Comparison of ENCODE assay signal across 9 cellular contexts in the genomic region with DNA sequence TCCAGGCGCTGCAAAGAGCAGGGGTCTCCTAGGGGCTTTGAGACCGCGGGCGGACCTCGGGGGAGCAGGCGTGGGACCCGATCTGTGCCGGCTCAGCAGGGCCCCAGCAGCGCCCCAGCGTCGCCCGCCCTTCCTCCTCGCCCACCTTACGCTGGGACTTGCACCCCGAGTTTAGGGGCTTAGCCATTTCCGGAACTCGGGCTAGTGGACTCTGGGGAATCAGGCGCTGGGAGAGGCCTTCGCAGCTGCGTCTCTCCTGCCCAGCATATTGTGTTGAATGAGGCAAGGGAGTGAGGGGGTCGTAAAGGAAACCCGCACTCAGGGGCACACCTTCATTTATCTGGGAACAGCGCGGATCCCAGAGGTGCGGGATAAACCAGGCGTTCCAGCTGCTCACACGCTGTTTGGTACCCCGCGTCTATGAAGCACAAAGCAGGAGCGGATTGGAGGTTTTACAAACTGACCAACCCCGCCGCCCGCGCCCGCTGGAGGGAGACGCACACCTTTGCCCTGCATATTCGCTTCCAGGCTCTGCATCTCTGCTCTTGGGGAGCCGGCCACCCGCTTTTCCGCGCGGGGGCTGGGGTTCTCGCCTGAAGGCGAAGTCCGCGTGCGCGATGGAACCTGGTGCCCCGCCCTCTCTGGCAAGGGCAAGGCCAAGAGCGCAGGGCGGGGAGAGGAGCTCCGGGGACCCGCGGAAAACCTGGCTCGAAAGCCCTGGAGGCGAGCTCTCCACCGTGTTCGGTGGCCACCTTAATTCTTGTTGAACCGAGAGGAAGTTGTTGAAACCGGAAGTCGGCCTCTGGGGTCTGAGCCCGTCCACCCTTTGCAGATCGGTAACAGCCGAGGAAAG. TPM values are rescaled to one million over a fixed set of nuclear protein-coding genes. Genes with fewer than 3 reads are reported as not detected.
DNase-seq lines count a peak whose midpoint lies in the region; ATAC-seq and TF ChIP-seq lines count a peak whose summit lies in the region.
"Had no signal": no experiment of that assay in that cellular context is flagged by ENCODE, and none has a peak within 500 bp of the region (broad histone marks: within the 10 kb centered on the region; RNA-seq: fewer than 3 reads in every experiment).

No MANE protein-coding gene starts in this region.

- no peak overlapping the region for H2AFZ ChIP-seq in neural cell (ENCODE audit: low read depth, low read length)

- peak overlapping the region; percentile 12; the same call in 1 of the 2 replicates for H3K27ac ChIP-seq in C4-2B
- H3K27ac ChIP-seq in dorsolateral prefrontal cortex: peak overlapping the region in 1 of 59 donors; percentile 61
- H3K27ac ChIP-seq in neural cell (ENCODE audit: low read length): no peak overlapping the region
- H3K27ac ChIP-seq: neutrophil had no signal

- DNase-seq in NB4 (ENCODE audit: low read depth): peak; percentile 52
- no peak for DNase-seq in dorsolateral prefrontal cortex
- DNase-seq in epidermal melanocyte (ENCODE audit: insufficient read length, low spot score): no peak
- no peak for DNase-seq in NCI-H526 treated with DMSO at 0.1 percent for 48 hours (lab: John Stamatoyannopoulos, UW)

- no peaks in the 10 kb centered on the region for H3K36me3 ChIP-seq in neural cell (ENCODE audit: insufficient read depth, low read length)
- H3K36me3 ChIP-seq: neutrophil had no signal

- TF ChIP-seq RAD21 in neural cell (conservative IDR thresholded peaks at IDR 0.05): no peak

- H4K20me1 ChIP-seq in neural cell (ENCODE audit: insufficient read depth): no peaks in the 10 kb centered on the region

- TF ChIP-seq EP300 in neural cell (conservative IDR thresholded peaks at IDR 0.05; ENCODE audit: poor library complexity, severe bottlenecking): no peak

- TF ChIP-seq CTCF in C4-2B (conservative IDR thresholded peaks at IDR 0.05) (no peak), NB4 (IDR thresholded peaks at IDR 0.05; ENCODE audit: low read depth, low read length) (no peak), dorsolateral prefrontal cortex (IDR thresholded peaks at IDR 0.05 in 54 of 56, conservative IDR thresholded peaks at IDR 0.05 in 2 of 56; ENCODE audit: low read depth in 1 of 56, partially characterized antibody in 56 of 56) (no peak), neural cell (IDR thresholded peaks at IDR 0.05; ENCODE audit: poor library complexity, severe bottlenecking) (no peak)

- no peaks in the 10 kb centered on the region for H3K9me2 ChIP-seq in neural cell (ENCODE audit: insufficient read depth, low read length)

- H3K4me3 ChIP-seq in NB4 (ENCODE audit: low read depth, low read length): peak overlapping the region; percentile 36
- peak overlapping the region in 48 of 59 donors; percentile 3 to 59 (median 30) for H3K4me3 ChIP-seq in dorsolateral prefrontal cortex
- H3K4me3 ChIP-seq in neural cell (ENCODE audit: low read length): peak overlapping the region; percentile 59

- H3K9me3 ChIP-seq in neural cell (ENCODE audit: low read length): no peaks in the 10 kb centered on the region
- H3K9me3 ChIP-seq: neutrophil had no signal

- ATAC-seq in GM18858 (IDR thresholded peaks at IDR 0.05; ENCODE audit: unreplicated experiment) (no peak), GM21528 (IDR thresholded peaks at IDR 0.05; ENCODE audit: low FRiP score, unreplicated experiment) (no peak)

- no peaks in the 10 kb centered on the region for H3K79me2 ChIP-seq in neural cell (replicated peaks; ENCODE audit: insufficient read depth, low read length)

- H3K27me3 ChIP-seq in dorsolateral prefrontal cortex: peaks cover 9 to 100% (median 98%) of the 10 kb centered on the region in 45 donors
- peaks cover 100% of the 10 kb centered on the region for H3K27me3 ChIP-seq in neural cell (ENCODE audit: insufficient read depth, low read depth, low read length)

- no peak overlapping the region for H3K9ac ChIP-seq in neural cell (ENCODE audit: low read length)

- no peak for TF ChIP-seq POLR2A in NB4 (IDR thresholded peaks at IDR 0.05; ENCODE audit: extremely low read depth, insufficient read length)

- H3K4me2 ChIP-seq in neural cell (ENCODE audit: low read length): peak overlapping the region; percentile 22

- no peaks in the 10 kb centered on the region for H3F3A ChIP-seq in neural cell (ENCODE audit: insufficient read depth, low read length, poor library complexity, severe bottlenecking)

- intact Hi-C loops in dorsolateral prefrontal cortex (cut with DNase I): no loop called here

TF ChIP-seq in neural cell, 6 proteins besides CTCF, POLR2A, EP300 and RAD21:
- no peak for TF ChIP-seq MXI1 (conservative IDR thresholded peaks at IDR 0.05; ENCODE audit: poor library complexity, severe bottlenecking)
- TF ChIP-seq EZH2 (IDR thresholded peaks at IDR 0.05; ENCODE audit: borderline replicate concordance, insufficient read depth, low read length, poor library complexity, severe bottlenecking): peak; percentile 62
- no peak for TF ChIP-seq SMC3 (conservative IDR thresholded peaks at IDR 0.05; ENCODE audit: poor library complexity)
- TF ChIP-seq POLR2AphosphoS5 (IDR thresholded peaks at IDR 0.05): no peak
- TF ChIP-seq TAF1 (IDR thresholded peaks at IDR 0.05; ENCODE audit: low read depth): no peak
- TF ChIP-seq REST (IDR thresholded peaks at IDR 0.05; ENCODE audit: borderline replicate concordance): no peak

RNA-seq across cellular contexts. Expression of gene ALX4, which starts 6.7 kb away (rescaled TPM):
- total RNA-seq in dorsolateral prefrontal cortex: 1 to 10 TPM in 7 of 120 experiments, under 1 TPM in 83, not detected in 30; 0.06 to 2.1 (median 0.25) TPM
- not detected in 2 replicates for polyA plus RNA-seq in neural cell
- 0.12 TPM in 1 of 2 replicates, not detected in the other for polyA minus RNA-seq in neural cell
